Comparison of ENCODE assay signal across 25 cellular contexts in the genomic region with DNA sequence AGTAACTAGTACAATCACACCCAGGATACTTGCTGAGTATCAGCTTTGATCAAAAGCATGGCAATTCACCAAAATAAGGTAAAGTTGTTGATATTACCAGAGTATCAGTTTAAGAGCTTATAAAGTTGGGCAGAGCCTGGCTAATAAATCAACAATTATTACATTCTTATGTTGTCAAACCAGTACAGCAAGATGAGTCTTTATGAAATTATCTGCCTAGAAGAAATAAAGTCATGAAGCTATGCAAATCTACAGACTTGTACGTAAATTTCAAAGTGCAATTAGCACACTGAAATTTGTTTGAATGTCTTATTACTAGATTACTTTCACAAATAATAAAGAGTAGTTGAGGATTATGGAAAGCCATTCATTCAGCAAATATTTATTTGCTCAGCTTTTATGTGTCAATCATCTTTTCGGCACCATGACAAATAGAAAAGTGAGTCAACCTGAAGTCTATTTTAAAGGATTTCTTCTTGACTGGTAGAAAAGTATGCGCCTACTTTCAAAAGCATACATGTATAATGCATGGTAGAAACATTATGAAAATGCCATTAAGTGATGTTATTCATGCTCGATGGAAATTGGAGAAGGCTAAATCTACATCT. TPM values are rescaled to one million over a fixed set of nuclear protein-coding genes. Genes with fewer than 3 reads are reported as not detected.
"Had no signal": no experiment of that assay in that cellular context is flagged by ENCODE, and none has a peak within 500 bp of the region (broad histone marks: within the 10 kb centered on the region; RNA-seq: fewer than 3 reads in every experiment).

No MANE protein-coding gene starts in this region.

- DNase-seq: dermis blood vessel endothelial cell; effector memory CD4-positive, alpha-beta T cell; erythroblast; head of caudate nucleus; left ventricle myocardium superior; lower lobe of right lung; naive thymus-derived CD8-positive, alpha-beta T cell; nephron progenitor cell; occipital lobe; ovary; posterior cingulate gyrus; psoas muscle; right cardiac atrium; sigmoid colon; stimulated activated CD4-positive, alpha-beta T cell treated with anti-CD3 and anti-CD28 coated beads, Interleukin-2, amount 100 ng/mL, for 24 hours; stimulated activated CD4-positive, alpha-beta T cell treated with anti-CD3 and anti-CD28 coated beads, Interleukin-4, amount 100 ng/mL, for 24 hours; stimulated activated naive CD4-positive, alpha-beta T cell treated with Interleukin-2 at 50 U/mL for 16 hours; stomach; thyroid gland; trophoblast cell had no signal

- H3K36me3 ChIP-seq: lower lobe of right lung, ovary, sigmoid colon, stomach, thyroid gland, vagina had no signal

- H3K36me3 Mint-ChIP-seq: naive thymus-derived CD8-positive, alpha-beta T cell; stimulated activated effector memory CD8-positive, alpha-beta T cell treated with anti-CD3 and anti-CD28 coated beads, Interleukin-12 subunit alpha, Interleukin-12 subunit beta, amount 100 ng/mL, for 72 hours had no signal

- H3K27ac ChIP-seq: lower lobe of right lung, ovary, psoas muscle, sigmoid colon, stomach, thyroid gland, vagina had no signal

- H3K4me1 Mint-ChIP-seq: naive thymus-derived CD8-positive, alpha-beta T cell; stimulated activated effector memory CD8-positive, alpha-beta T cell treated with anti-CD3 and anti-CD28 coated beads, Interleukin-12 subunit alpha, Interleukin-12 subunit beta, amount 100 ng/mL, for 72 hours had no signal

- ATAC-seq: left ventricle myocardium superior; lower lobe of right lung; naive thymus-derived CD8-positive, alpha-beta T cell; psoas muscle; right cardiac atrium; stimulated activated effector memory CD8-positive, alpha-beta T cell treated with anti-CD3 and anti-CD28 coated beads, Interleukin-12 subunit alpha, Interleukin-12 subunit beta, amount 100 ng/mL, for 72 hours had no signal

- H3K27me3 ChIP-seq: ovary, sigmoid colon, thyroid gland, vagina had no signal

- H3K4me3 Mint-ChIP-seq: naive thymus-derived CD8-positive, alpha-beta T cell; nephron progenitor cell; stimulated activated effector memory CD8-positive, alpha-beta T cell treated with anti-CD3 and anti-CD28 coated beads, Interleukin-12 subunit alpha, Interleukin-12 subunit beta, amount 100 ng/mL, for 72 hours had no signal

- H3K4me1 ChIP-seq: psoas muscle had no signal

- H3K9me3 ChIP-seq: lower lobe of right lung, ovary, psoas muscle, sigmoid colon, stomach, thyroid gland, vagina had no signal

- H3K4me3 ChIP-seq: lower lobe of right lung, ovary, psoas muscle, sigmoid colon, stomach, thyroid gland, vagina had no signal

- H3K9me3 Mint-ChIP-seq: nephron progenitor cell; stimulated activated effector memory CD8-positive, alpha-beta T cell treated with anti-CD3 and anti-CD28 coated beads, Interleukin-12 subunit alpha, Interleukin-12 subunit beta, amount 100 ng/mL, for 72 hours had no signal

- H3K27ac Mint-ChIP-seq: naive thymus-derived CD8-positive, alpha-beta T cell; nephron progenitor cell; stimulated activated effector memory CD8-positive, alpha-beta T cell treated with anti-CD3 and anti-CD28 coated beads, Interleukin-12 subunit alpha, Interleukin-12 subunit beta, amount 100 ng/mL, for 72 hours had no signal

RNA-seq across cellular contexts. Expression of a gene that starts 5.0 kb away (rescaled TPM):
- total RNA-seq: dermis blood vessel endothelial cell; endothelial cell of umbilical vein; left ventricle myocardium superior; myocyte; naive thymus-derived CD8-positive, alpha-beta T cell; psoas muscle; renal cortical epithelial cell; vagina had no signal
